In the genomic region with DNA sequence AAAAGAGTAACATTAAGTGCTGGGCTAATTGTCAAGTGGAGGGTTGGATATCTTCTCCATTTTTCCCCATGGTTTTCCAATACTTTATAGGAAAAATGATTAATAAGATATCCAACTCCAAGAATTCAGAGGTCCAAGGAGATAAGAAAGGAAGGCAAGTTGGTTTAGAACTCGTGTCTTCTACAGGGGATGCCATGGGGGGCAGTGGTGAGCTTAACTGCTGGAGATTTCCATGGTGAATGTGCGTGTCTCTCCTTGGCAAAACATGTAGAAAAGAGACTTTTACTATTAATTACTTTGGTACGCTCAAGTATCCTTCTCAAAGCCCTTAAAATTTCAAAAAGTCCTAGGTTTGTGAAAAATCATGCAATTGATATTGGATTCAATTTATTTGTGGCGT, we compare ENCODE assay signal across 22 cellular contexts.
A peak's percentile ranks its signal among the peaks of the same experiment; 100 is the strongest.
DNase-seq lines count a peak whose midpoint lies in the region; ATAC-seq and TF ChIP-seq lines count a peak whose summit lies in the region.
"Had no signal": no experiment of that assay in that cellular context is flagged by ENCODE, and none has a peak within 500 bp of the region (broad histone marks: within the 10 kb centered on the region; RNA-seq: fewer than 3 reads in every experiment).

No MANE protein-coding gene starts in this region.

- no peak for TF ChIP-seq POLR2A in NB4 (IDR thresholded peaks at IDR 0.05; ENCODE audit: extremely low read depth, insufficient read length)

- H3K27me3 Mint-ChIP-seq in endodermal cell (ENCODE audit: insufficient read depth) = peaks cover 2% of the 10 kb centered on the region
- H3K27me3 Mint-ChIP-seq: CD4-positive, alpha-beta T cell; CD8-positive, alpha-beta memory T cell had no signal

- no peak for ATAC-seq in GM18517 (IDR thresholded peaks at IDR 0.05; ENCODE audit: unreplicated experiment)
- ATAC-seq: A549, GM12878 had no signal

- no peak overlapping the region for H3K4me3 ChIP-seq in NB4 (ENCODE audit: low read depth, low read length)
- no peak overlapping the region for H3K4me3 ChIP-seq in endodermal cell (ENCODE audit: low read length)
- H3K4me3 ChIP-seq: A549; BLaER1 treated with 17β-estradiol and CSF1 and Interleukin-3, amounts not matched to agents 10 nM and 100 nM; GM12878; HAP-1 had no signal

- H3K36me3 ChIP-seq in endodermal cell (ENCODE audit: control insufficient read depth, insufficient read depth, low read length) = no peaks in the 10 kb centered on the region
- H3K36me3 ChIP-seq: BE2C; BLaER1 treated with 17β-estradiol and CSF1 and Interleukin-3, amounts not matched to agents 10 nM and 100 nM; HAP-1 had no signal

- WGBS in endodermal cell (ENCODE audit: insufficient coverage in 1 of 2, insufficient read length in 1 of 2), 2 experiments = 95 to 97% methylated on average over 3 to 4 of the region's 4 CpGs

- peaks cover 18% of the 10 kb centered on the region for H3K4me1 ChIP-seq in endodermal cell (ENCODE audit: control insufficient read depth, insufficient read depth, low read length)
- H3K4me1 ChIP-seq: A549; BE2C; BLaER1 treated with 17β-estradiol and CSF1 and Interleukin-3, amounts not matched to agents 10 nM and 100 nM; HAP-1 had no signal

- TF ChIP-seq CTCF in 22Rv1 (IDR thresholded peaks at IDR 0.05) = peak; percentile 4; the same call in 1 of the 2 replicates
- peak; percentile 7 for TF ChIP-seq CTCF in NB4 (IDR thresholded peaks at IDR 0.05; ENCODE audit: low read depth, low read length)
- TF ChIP-seq CTCF in endodermal cell (conservative IDR thresholded peaks at IDR 0.05) = peak; percentile 53

- no peaks in the 10 kb centered on the region for H3K9me3 ChIP-seq in endodermal cell (ENCODE audit: control insufficient read depth, low read length)
- H3K9me3 ChIP-seq: A549; BE2C; BLaER1 treated with 17β-estradiol and CSF1 and Interleukin-3, amounts not matched to agents 10 nM and 100 nM; HAP-1 had no signal

- H3K27ac ChIP-seq in 22Rv1 (no peak overlapping the region), endodermal cell (ENCODE audit: low read depth, low read length) (no peak overlapping the region)
- H3K27ac ChIP-seq: A549; BLaER1 treated with 17β-estradiol and CSF1 and Interleukin-3, amounts not matched to agents 10 nM and 100 nM had no signal

- H3K9ac ChIP-seq in endodermal cell (ENCODE audit: extremely low read depth, low read length, poor library complexity, severe bottlenecking) = no peak overlapping the region
- H3K9ac ChIP-seq: BLaER1 treated with 17β-estradiol and CSF1 and Interleukin-3, amounts not matched to agents 10 nM and 100 nM had no signal

- no peak overlapping the region for H3K27ac Mint-ChIP-seq in endodermal cell
- H3K27ac Mint-ChIP-seq: CD14-positive monocyte; CD4-positive, alpha-beta T cell; CD8-positive, alpha-beta memory T cell; HFFc6 had no signal

- H3K27me3 ChIP-seq in endodermal cell (ENCODE audit: control insufficient read depth, insufficient read depth, low read length, poor library complexity, severe bottlenecking) = no peaks in the 10 kb centered on the region
- H3K27me3 ChIP-seq: BLaER1 treated with 17β-estradiol and CSF1 and Interleukin-3, amounts not matched to agents 10 nM and 100 nM had no signal

- H3K4me1 Mint-ChIP-seq in endodermal cell = peaks cover 39% of the 10 kb centered on the region
- H3K4me1 Mint-ChIP-seq: CD14-positive monocyte; CD8-positive, alpha-beta memory T cell had no signal

- DNase-seq in NB4 (ENCODE audit: low read depth) (no peak), endodermal cell (no peak), MV-4-11 (lab: John Stamatoyannopoulos, UW) (no peak), NCI-H510A treated with DMSO at 0.1 percent for 48 hours (lab: John Stamatoyannopoulos, UW) (no peak)
- DNase-seq: 8988T; ACHN; AML-193; BE2C; CD4-positive, alpha-beta T cell; CD8-positive, alpha-beta memory T cell; DMS 273 treated with DMSO at 0.1 percent for 48 hours; DMS79; EL; GDM1; HFFc6 had no signal

- no peaks in the 10 kb centered on the region for H3K36me3 Mint-ChIP-seq in endodermal cell (ENCODE audit: low read depth)
- H3K36me3 Mint-ChIP-seq: CD14-positive monocyte; CD8-positive, alpha-beta memory T cell had no signal

- H3K4me3 Mint-ChIP-seq in endodermal cell = no peak overlapping the region
- H3K4me3 Mint-ChIP-seq: CD14-positive monocyte; CD4-positive, alpha-beta T cell; CD8-positive, alpha-beta memory T cell; HFFc6 had no signal

- no peaks in the 10 kb centered on the region for H3K9me3 Mint-ChIP-seq in endodermal cell
